ENCODE assay signal across 8 cellular contexts in genomic region chr10:50417906-50418697, GRCh38.
A peak's percentile ranks its signal among the peaks of the same experiment; 100 is the strongest.
DNase-seq lines count a peak whose midpoint lies in the region; ATAC-seq, FAIRE-seq and TF ChIP-seq lines count a peak whose summit lies in the region.

No MANE protein-coding gene starts in this region.

- no peaks in the 10 kb centered on the region for H3K27me3 Mint-ChIP-seq in dendritic cell treated with granulocyte-macrophage colony-stimulating factor and Interleukin-4, amounts not matched to agents 40 ng/mL and 50 ng/mL, for 4 days

- H3K4me3 ChIP-seq in HepG2 (replicated peaks in 1 of 3; ENCODE audit: insufficient read depth in 1 of 3, low read depth in 2 of 3, low read length in 3 of 3), result peak overlapping the region; percentile 69 to 88 (median 76)

- peak overlapping the region; percentile 88 for H2AFZ ChIP-seq in HepG2 (ENCODE audit: low read length)

- peak overlapping the region; percentile 78 for H3K4me2 ChIP-seq in HepG2 (ENCODE audit: low read depth, low read length)

- H3K9me3 ChIP-seq in ES-I3 (ENCODE audit: control insufficient read depth, insufficient read depth, low read length) (no peaks in the 10 kb centered on the region), HepG2 (ENCODE audit: low read length) (no peaks in the 10 kb centered on the region)

- H3K36me3 ChIP-seq in ES-I3 (ENCODE audit: insufficient read depth, low read length) (no peaks in the 10 kb centered on the region), HepG2 (replicated peaks in 1 of 2; ENCODE audit: control insufficient read depth in 1 of 2, insufficient read depth in 2 of 2, low read length in 2 of 2) (no peaks in the 10 kb centered on the region)

- H3K4me1 ChIP-seq in ES-I3 (ENCODE audit: insufficient read depth, low read length) (peaks cover 15% of the 10 kb centered on the region), HepG2 (ENCODE audit: insufficient read depth, low read length) (peaks cover 53% of the 10 kb centered on the region)

- peak overlapping the region; percentile 46 for H3K27ac ChIP-seq in HepG2 (ENCODE audit: extremely low read length, insufficient read depth, low read length)

- H4K20me1 ChIP-seq in HepG2 (ENCODE audit: insufficient read depth, low read length), result no peaks in the 10 kb centered on the region

- peaks cover 6% of the 10 kb centered on the region for H3K79me2 ChIP-seq in HepG2 (ENCODE audit: insufficient read depth, low read length)

- in situ Hi-C loops in HepG2 (cut with HindIII; ENCODE audit: extremely low pct_ligation_motif_present, low pct_unique_long_range_greater_than_20kb), result no loop called here

- intact Hi-C loops in dendritic cell treated with granulocyte-macrophage colony-stimulating factor and Interleukin-4, amounts not matched to agents 40 ng/mL and 50 ng/mL, for 4 days (cut with micrococcal nuclease), result loop anchor here (1.0 to 2.0 kb wide), 3 partner anchors 8 to 205 kb away; partner anchors contain the start of gene SGMS1
- intact Hi-C loops in HepG2 (cut with micrococcal nuclease; ENCODE audit: unreplicated experiment), result loop anchor here (2.0 to 10.0 kb wide), 2 partner anchors 25 to 207 kb away; partner anchors contain the start of gene SGMS1

- peaks cover 62% of the 10 kb centered on the region for H3K4me1 Mint-ChIP-seq in dendritic cell treated with granulocyte-macrophage colony-stimulating factor and Interleukin-4, amounts not matched to agents 40 ng/mL and 50 ng/mL, for 4 days (ENCODE audit: low read depth)

- peak overlapping the region; percentile 80 for H3K4me3 Mint-ChIP-seq in dendritic cell treated with granulocyte-macrophage colony-stimulating factor and Interleukin-4, amounts not matched to agents 40 ng/mL and 50 ng/mL, for 4 days

- BruUV-seq in HepG2 (replicated peaks; lab: Mats Ljungman, UMichigan), result no TSS peak

- peak; percentile 42 for TF ChIP-seq RAD21 in HepG2 (CRISPR knock-in tag; IDR thresholded peaks at IDR 0.05)

- no peak for TF ChIP-seq POLR2A in HepG2 (IDR thresholded peaks at IDR 0.05; ENCODE audit: insufficient read depth in 1 of 2, low read depth in 2 of 2, low read length in 2 of 2)

- CTCF ChIA-PET in HepG2 (lab: Yijun Ruan, JAX; ENCODE audit: low intra/inter-chr PET ratio, low total read pairs), result interaction anchor here (2.6 kb wide), 1 partner anchor 51 kb away, joined by 6 read pairs; no protein-coding TSS in a partner anchor

- H3K27me3 ChIP-seq in HepG2 (ENCODE audit: control insufficient read depth in 1 of 2, insufficient read depth in 2 of 2, low read length in 2 of 2), result no peaks in the 10 kb centered on the region

- FAIRE-seq in HepG2 (lab: Jason Lieb, UNC), result peak; percentile 51

- POLR2A ChIA-PET in HepG2 (lab: Yijun Ruan, JAX), result interaction anchor here (0.6 to 1.0 kb wide), 2 partner anchors 77 to 206 kb away, joined by 3 to 5 read pairs; no protein-coding TSS in a partner anchor

- peak overlapping the region; percentile 52 for H3K9ac ChIP-seq in ES-I3 (ENCODE audit: low read depth, low read length)
- peak overlapping the region; percentile 64 for H3K9ac ChIP-seq in HepG2 (ENCODE audit: insufficient read depth, low read depth, low read length)

- DNase-seq in HT-29 (ENCODE audit: low spot score) (peak; percentile 48), HepG2 (ENCODE audit: low spot score) (peak; percentile 31), SK-N-DZ (ENCODE audit: low spot score) (no peak)
- peak; percentile 53 for DNase-seq in stimulated activated CD4-positive, alpha-beta T cell treated with anti-CD3 and anti-CD28 coated beads, Interleukin-4, amount 100 ng/mL, for 24 hours

- TF ChIP-seq CTCF in HepG2 (CRISPR knock-in tag; IDR thresholded peaks at IDR 0.05), result peak; percentile 30; the same call in 1 of the 2 replicates

- H3K9me3 Mint-ChIP-seq in dendritic cell treated with granulocyte-macrophage colony-stimulating factor and Interleukin-4, amounts not matched to agents 40 ng/mL and 50 ng/mL, for 4 days, result no peaks in the 10 kb centered on the region

- H3K27ac Mint-ChIP-seq in dendritic cell treated with granulocyte-macrophage colony-stimulating factor and Interleukin-4, amounts not matched to agents 40 ng/mL and 50 ng/mL, for 4 days, result peak overlapping the region; percentile 89

- TF ChIP-seq EP300 in HepG2 (IDR thresholded peaks at IDR 0.05; ENCODE audit: low read depth in 2 of 2, low read length in 2 of 2) (no peak), HepG2 (CRISPR knock-in tag; IDR thresholded peaks at IDR 0.05; ENCODE audit: borderline replicate concordance) (no peak)

- 7% methylated on average over 21 of the region's 61 CpGs for WGBS in HepG2 (ENCODE audit: low lambda C conversion rate)

- peak; percentile 84 for ATAC-seq in GM21515 (IDR thresholded peaks at IDR 0.05; ENCODE audit: unreplicated experiment)
- peak; percentile 82 to 83 for ATAC-seq in activated CD4-positive, CD25-positive, alpha-beta regulatory T cell treated with anti-CD3 and anti-CD28 coated beads, Interleukin-2, amount 50 U/mL, for 24 hours
- peak; percentile 91 for ATAC-seq in HepG2

- peaks cover 22% of the 10 kb centered on the region for H3K36me3 Mint-ChIP-seq in dendritic cell treated with granulocyte-macrophage colony-stimulating factor and Interleukin-4, amounts not matched to agents 40 ng/mL and 50 ng/mL, for 4 days (ENCODE audit: low read depth)

TF ChIP-seq in HepG2, 621 proteins besides CTCF, POLR2A, EP300 and RAD21 (continues in another document):
- TF ChIP-seq NFYB (CRISPR knock-in tag; IDR thresholded peaks at IDR 0.05) (peak; percentile 47), FUBP1 (CRISPR knock-in tag; IDR thresholded peaks at IDR 0.05; ENCODE audit: borderline replicate concordance) (no peak), ZNF264 (CRISPR knock-in tag; IDR thresholded peaks at IDR 0.05) (no peak), LCORL (IDR thresholded peaks at IDR 0.05) (no peak), LCORL (CRISPR knock-in tag; IDR thresholded peaks at IDR 0.05) (0 out of 2 replicates have a peak, but pooled peaks have one; percentile 34), PRDM15 (CRISPR knock-in tag; IDR thresholded peaks at IDR 0.05) (0 out of 2 replicates have a peak, but pooled peaks have one; percentile 36), NONO (IDR thresholded peaks at IDR 0.05) (no peak), NONO (CRISPR knock-in tag; conservative IDR thresholded peaks at IDR 0.05) (0 out of 2 replicates have a peak, but pooled peaks have one; percentile 22), ZFY (CRISPR knock-in tag; IDR thresholded peaks at IDR 0.05) (peak; percentile 40; the same call in 1 of the 2 replicates), ZNF337 (CRISPR knock-in tag; IDR thresholded peaks at IDR 0.05; ENCODE audit: borderline replicate concordance, low read depth) (no peak), ZNF792 (CRISPR knock-in tag; IDR thresholded peaks at IDR 0.05) (0 out of 2 replicates have a peak, but pooled peaks have one; percentile 32), RBFOX2 (IDR thresholded peaks at IDR 0.05; ENCODE audit: low read depth, low read length) (peak; percentile 57), ZZZ3 (CRISPR knock-in tag; IDR thresholded peaks at IDR 0.05; ENCODE audit: borderline replicate concordance) (no peak), PHF8 (CRISPR knock-in tag; IDR thresholded peaks at IDR 0.05) (0 out of 2 replicates have a peak, but pooled peaks have one; percentile 33), NFKB2 (CRISPR knock-in tag; IDR thresholded peaks at IDR 0.05; ENCODE audit: borderline replicate concordance) (peak; percentile 35; the same call in 1 of the 2 replicates), FOXM1 (CRISPR knock-in tag; IDR thresholded peaks at IDR 0.05) (no peak), HES4 (CRISPR knock-in tag; IDR thresholded peaks at IDR 0.05; ENCODE audit: borderline replicate concordance) (no peak), SALL1 (CRISPR knock-in tag; IDR thresholded peaks at IDR 0.05) (peak; percentile 42; the same call in 1 of the 2 replicates), MED1 (CRISPR knock-in tag; IDR thresholded peaks at IDR 0.05) (peak; percentile 20; the same call in 1 of the 2 replicates)
